Comparison of ENCODE assay signal across 1 cellular context in the genomic region with DNA sequence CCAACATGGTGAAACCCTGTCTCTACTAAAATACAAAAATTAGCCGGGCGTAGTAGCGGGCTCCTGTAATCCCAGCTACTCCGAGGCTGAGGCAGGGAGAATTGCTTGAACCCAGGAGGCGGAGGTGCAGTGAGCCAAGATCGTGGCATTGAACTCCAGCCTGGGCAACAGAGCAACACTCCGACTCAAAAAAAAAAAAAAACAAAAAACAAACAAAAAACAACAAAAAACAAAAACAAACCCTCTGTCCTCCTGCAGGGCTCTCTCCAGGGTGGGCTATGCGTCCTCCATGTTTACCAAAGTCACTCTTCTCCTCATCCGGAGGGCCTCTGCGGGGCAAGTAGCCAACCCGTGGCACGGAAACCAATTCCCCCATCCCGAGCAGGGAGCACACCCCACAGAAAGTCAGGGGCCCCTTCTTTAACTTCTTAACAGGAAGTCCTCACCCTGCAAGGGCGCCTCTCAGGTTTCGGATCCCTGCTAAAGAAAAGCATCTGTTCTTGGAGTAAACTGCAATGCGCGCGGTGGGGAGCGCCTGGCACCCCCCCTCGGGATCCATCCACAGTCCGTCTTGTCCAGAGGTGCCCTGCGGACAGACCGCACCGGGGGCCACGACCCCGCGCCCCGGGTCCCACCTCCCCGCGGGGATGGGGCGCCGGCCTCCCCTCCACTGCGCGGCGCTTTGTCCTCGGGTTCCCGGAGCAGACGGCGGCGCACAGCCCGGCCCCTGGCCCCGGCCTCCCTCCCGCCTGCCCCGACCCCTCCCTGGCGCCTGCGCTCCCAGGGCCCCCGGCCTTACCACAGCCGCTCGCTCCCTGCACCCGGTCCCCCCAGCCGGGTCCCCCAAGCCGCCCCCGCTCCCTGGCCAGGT.
TF ChIP-seq lines count a peak whose summit lies in the region.

No MANE protein-coding gene starts in this region.

TF ChIP-seq in HepG2, 621 proteins besides CTCF, POLR2A, EP300 and RAD21 (continues in another document):
- TF ChIP-seq ZNF33A (CRISPR knock-in tag; IDR thresholded peaks at IDR 0.05; ENCODE audit: borderline replicate concordance), result no peak
- no peak for TF ChIP-seq TFDP2 (CRISPR knock-in tag; IDR thresholded peaks at IDR 0.05)
- no peak for TF ChIP-seq TEAD2 (CRISPR knock-in tag; IDR thresholded peaks at IDR 0.05)
- TF ChIP-seq ZNF468 (CRISPR knock-in tag; IDR thresholded peaks at IDR 0.05), result no peak
- no peak for TF ChIP-seq THAP11 (CRISPR knock-in tag; IDR thresholded peaks at IDR 0.05)
- no peak for TF ChIP-seq AHDC1 (CRISPR knock-in tag; IDR thresholded peaks at IDR 0.05; ENCODE audit: borderline replicate concordance)
- TF ChIP-seq, protein P1, sequence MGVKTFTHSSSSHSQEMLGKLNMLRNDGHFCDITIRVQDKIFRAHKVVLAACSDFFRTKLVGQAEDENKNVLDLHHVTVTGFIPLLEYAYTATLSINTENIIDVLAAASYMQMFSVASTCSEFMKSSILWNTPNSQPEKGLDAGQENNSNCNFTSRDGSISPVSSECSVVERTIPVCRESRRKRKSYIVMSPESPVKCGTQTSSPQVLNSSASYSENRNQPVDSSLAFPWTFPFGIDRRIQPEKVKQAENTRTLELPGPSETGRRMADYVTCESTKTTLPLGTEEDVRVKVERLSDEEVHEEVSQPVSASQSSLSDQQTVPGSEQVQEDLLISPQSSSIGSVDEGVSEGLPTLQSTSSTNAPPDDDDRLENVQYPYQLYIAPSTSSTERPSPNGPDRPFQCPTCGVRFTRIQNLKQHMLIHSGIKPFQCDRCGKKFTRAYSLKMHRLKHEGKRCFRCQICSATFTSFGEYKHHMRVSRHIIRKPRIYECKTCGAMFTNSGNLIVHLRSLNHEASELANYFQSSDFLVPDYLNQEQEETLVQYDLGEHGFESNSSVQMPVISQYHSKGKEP (CRISPR knock-in tag; IDR thresholded peaks at IDR 0.05), result no peak
- TF ChIP-seq ZNF496 (CRISPR knock-in tag; IDR thresholded peaks at IDR 0.05; ENCODE audit: insufficient replicate concordance), result no peak
- no peak for TF ChIP-seq FUBP1 (CRISPR knock-in tag; IDR thresholded peaks at IDR 0.05; ENCODE audit: borderline replicate concordance)
- TF ChIP-seq MATR3 (CRISPR knock-in tag; IDR thresholded peaks at IDR 0.05), result no peak
- 0 out of 2 replicates have a peak, but pooled peaks have one; percentile 10 for TF ChIP-seq ZMAT3 (CRISPR knock-in tag; conservative IDR thresholded peaks at IDR 0.05)
- TF ChIP-seq ETV6 (CRISPR knock-in tag; conservative IDR thresholded peaks at IDR 0.05), result no peak
- TF ChIP-seq ATM (IDR thresholded peaks at IDR 0.05; ENCODE audit: borderline replicate concordance), result no peak
- no peak for TF ChIP-seq NKX3-1 (CRISPR knock-in tag; IDR thresholded peaks at IDR 0.05)
- TF ChIP-seq KLF15 (CRISPR knock-in tag; IDR thresholded peaks at IDR 0.05; ENCODE audit: borderline replicate concordance), result no peak
- no peak for TF ChIP-seq ZNF841 (CRISPR knock-in tag; IDR thresholded peaks at IDR 0.05; ENCODE audit: borderline replicate concordance)
- TF ChIP-seq PAX8 (CRISPR knock-in tag; IDR thresholded peaks at IDR 0.05; ENCODE audit: borderline replicate concordance), result no peak
- TF ChIP-seq ZNF781 (CRISPR knock-in tag; IDR thresholded peaks at IDR 0.05; ENCODE audit: borderline replicate concordance, not compliant biosample characterization), result no peak
- no peak for TF ChIP-seq MAFF (IDR thresholded peaks at IDR 0.05; ENCODE audit: low read depth, low read length)
- no peak for TF ChIP-seq ZNF597 (CRISPR knock-in tag; IDR thresholded peaks at IDR 0.05)
- no peak for TF ChIP-seq ZSCAN20 (CRISPR knock-in tag; IDR thresholded peaks at IDR 0.05; ENCODE audit: borderline replicate concordance)
- no peak for TF ChIP-seq ZBTB3 (CRISPR knock-in tag; IDR thresholded peaks at IDR 0.05; ENCODE audit: borderline replicate concordance, low read depth)
- no peak for TF ChIP-seq ZNF891 (CRISPR knock-in tag; IDR thresholded peaks at IDR 0.05)
- TF ChIP-seq POGK (CRISPR knock-in tag; conservative IDR thresholded peaks at IDR 0.05), result no peak
- TF ChIP-seq ZNF605 (CRISPR knock-in tag; IDR thresholded peaks at IDR 0.05), result no peak
- TF ChIP-seq ZNF263 (CRISPR knock-in tag; IDR thresholded peaks at IDR 0.05), result 0 out of 2 replicates have a peak, but pooled peaks have one; percentile 32
- TF ChIP-seq, protein P2, sequence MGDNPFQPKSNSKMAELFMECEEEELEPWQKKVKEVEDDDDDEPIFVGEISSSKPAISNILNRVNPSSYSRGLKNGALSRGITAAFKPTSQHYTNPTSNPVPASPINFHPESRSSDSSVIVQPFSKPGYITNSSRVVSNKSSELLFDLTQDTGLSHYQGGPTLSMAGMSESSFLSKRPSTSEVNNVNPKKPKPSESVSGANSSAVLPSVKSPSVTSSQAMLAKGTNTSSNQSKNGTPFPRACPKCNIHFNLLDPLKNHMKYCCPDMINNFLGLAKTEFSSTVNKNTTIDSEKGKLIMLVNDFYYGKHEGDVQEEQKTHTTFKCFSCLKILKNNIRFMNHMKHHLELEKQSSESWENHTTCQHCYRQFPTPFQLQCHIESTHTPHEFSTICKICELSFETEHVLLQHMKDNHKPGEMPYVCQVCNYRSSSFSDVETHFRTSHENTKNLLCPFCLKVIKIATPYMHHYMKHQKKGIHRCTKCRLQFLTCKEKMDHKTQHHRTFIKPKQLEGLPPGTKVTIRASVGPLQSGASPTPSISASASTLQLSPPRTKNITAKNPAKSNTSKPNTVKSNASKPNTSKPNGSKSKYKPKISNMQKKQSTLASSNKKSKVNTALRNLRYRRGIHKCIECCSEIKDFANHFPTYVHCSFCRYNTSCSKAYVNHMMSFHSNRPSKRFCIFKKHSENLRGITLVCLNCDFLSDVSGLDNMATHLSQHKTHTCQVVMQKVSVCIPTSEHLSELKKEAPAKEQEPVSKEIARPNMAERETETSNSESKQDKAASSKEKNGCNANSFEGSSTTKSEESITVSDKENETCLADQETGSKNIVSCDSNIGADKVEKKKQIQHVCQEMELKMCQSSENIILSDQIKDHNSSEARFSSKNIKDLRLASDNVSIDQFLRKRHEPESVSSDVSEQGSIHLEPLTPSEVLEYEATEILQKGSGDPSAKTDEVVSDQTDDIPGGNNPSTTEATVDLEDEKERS (CRISPR knock-in tag; IDR thresholded peaks at IDR 0.05), result no peak
- TF ChIP-seq TFDP1 (CRISPR knock-in tag; IDR thresholded peaks at IDR 0.05; ENCODE audit: borderline replicate concordance), result no peak
- no peak for TF ChIP-seq ZFP36 (IDR thresholded peaks at IDR 0.05; ENCODE audit: borderline replicate concordance, low read depth, low read length, partially characterized antibody)
- TF ChIP-seq TBL1XR1 (IDR thresholded peaks at IDR 0.05; ENCODE audit: borderline replicate concordance, low read length, partially characterized antibody), result no peak
- TF ChIP-seq, protein P3, sequence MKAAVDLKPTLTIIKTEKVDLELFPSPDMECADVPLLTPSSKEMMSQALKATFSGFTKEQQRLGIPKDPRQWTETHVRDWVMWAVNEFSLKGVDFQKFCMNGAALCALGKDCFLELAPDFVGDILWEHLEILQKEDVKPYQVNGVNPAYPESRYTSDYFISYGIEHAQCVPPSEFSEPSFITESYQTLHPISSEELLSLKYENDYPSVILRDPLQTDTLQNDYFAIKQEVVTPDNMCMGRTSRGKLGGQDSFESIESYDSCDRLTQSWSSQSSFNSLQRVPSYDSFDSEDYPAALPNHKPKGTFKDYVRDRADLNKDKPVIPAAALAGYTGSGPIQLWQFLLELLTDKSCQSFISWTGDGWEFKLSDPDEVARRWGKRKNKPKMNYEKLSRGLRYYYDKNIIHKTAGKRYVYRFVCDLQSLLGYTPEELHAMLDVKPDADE (CRISPR knock-in tag; IDR thresholded peaks at IDR 0.05), result no peak
- no peak for TF ChIP-seq ZNF296 (CRISPR knock-in tag; conservative IDR thresholded peaks at IDR 0.05)
- TF ChIP-seq NR2F1 (CRISPR knock-in tag; IDR thresholded peaks at IDR 0.05), result no peak
- TF ChIP-seq, protein P4, sequence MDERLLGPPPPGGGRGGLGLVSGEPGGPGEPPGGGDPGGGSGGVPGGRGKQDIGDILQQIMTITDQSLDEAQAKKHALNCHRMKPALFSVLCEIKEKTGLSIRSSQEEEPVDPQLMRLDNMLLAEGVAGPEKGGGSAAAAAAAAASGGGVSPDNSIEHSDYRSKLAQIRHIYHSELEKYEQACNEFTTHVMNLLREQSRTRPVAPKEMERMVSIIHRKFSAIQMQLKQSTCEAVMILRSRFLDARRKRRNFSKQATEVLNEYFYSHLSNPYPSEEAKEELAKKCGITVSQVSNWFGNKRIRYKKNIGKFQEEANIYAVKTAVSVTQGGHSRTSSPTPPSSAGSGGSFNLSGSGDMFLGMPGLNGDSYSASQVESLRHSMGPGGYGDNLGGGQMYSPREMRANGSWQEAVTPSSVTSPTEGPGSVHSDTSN (CRISPR knock-in tag; IDR thresholded peaks at IDR 0.05), result no peak
